21 cellular contexts compared by ENCODE assay signal in genomic region chr13:48496796-48497195, GRCh38. TPM values are rescaled to one million over a fixed set of nuclear protein-coding genes. Genes with fewer than 3 reads are reported as not detected.
DNase-seq lines count a peak whose midpoint lies in the region; ATAC-seq lines count a peak whose summit lies in the region.
"Had no signal": no experiment of that assay in that cellular context is flagged by ENCODE, and none has a peak within 500 bp of the region (broad histone marks: within the 10 kb centered on the region; RNA-seq: fewer than 3 reads in every experiment).

No MANE protein-coding gene starts in this region.

- no peak overlapping the region for H3K27ac Mint-ChIP-seq in activated CD4-positive, alpha-beta T cell treated with anti-CD3 and anti-CD28 coated beads for 36 hours
- H3K27ac Mint-ChIP-seq in activated T-helper 2 cell treated with anti-CD3 and anti-CD28 coated beads, Interferon-gamma antibody, Interleukin-2, Interleukin-4, amounts not matched to agents 10 μg/mL and 5 μg/mL and 100 μg/mL, durations not matched to agents 14 hours and 24 hours and 36 hours = peak overlapping the region; percentile 43

- H3K27ac ChIP-seq in Karpas-422 (ENCODE audit: low read length) = no peak overlapping the region; the same call in 1 of the 2 replicates
- H3K27ac ChIP-seq: A549, tibial nerve had no signal

- POLR2A ChIA-PET in activated CD4-positive, alpha-beta T cell treated with anti-CD3 and anti-CD28 coated beads for 36 hours (lab: Charles Lee) = no interaction called here

- H3K4me1 ChIP-seq in Karpas-422 (ENCODE audit: low read length) = peaks cover 80% of the 10 kb centered on the region
- H3K4me1 ChIP-seq: prostate gland had no signal

- intact Hi-C loops in activated CD4-positive, alpha-beta T cell treated with anti-CD3 and anti-CD28 coated beads for 36 hours (cut with DNase I, micrococcal nuclease) = no loop called here
- intact Hi-C loops in activated T-helper 2 cell treated with anti-CD3 and anti-CD28 coated beads, Interferon-gamma antibody, Interleukin-2, Interleukin-4, amounts not matched to agents 10 μg/mL and 5 μg/mL and 100 μg/mL, durations not matched to agents 14 hours and 24 hours and 36 hours (cut with micrococcal nuclease) = loop anchor here (1.0 to 5.0 kb wide), 2 partner anchors 9 to 49 kb away; no protein-coding TSS in a partner anchor

- H3K4me1 Mint-ChIP-seq in activated CD4-positive, alpha-beta T cell treated with anti-CD3 and anti-CD28 coated beads for 36 hours = peaks cover 24% of the 10 kb centered on the region
- H3K4me1 Mint-ChIP-seq in activated T-helper 2 cell treated with anti-CD3 and anti-CD28 coated beads, Interferon-gamma antibody, Interleukin-2, Interleukin-4, amounts not matched to agents 10 μg/mL and 5 μg/mL and 100 μg/mL, durations not matched to agents 14 hours and 24 hours and 36 hours (ENCODE audit: low read depth) = peaks cover 63% of the 10 kb centered on the region

- H3K9me3 ChIP-seq in Karpas-422 (ENCODE audit: low read length) = no peaks in the 10 kb centered on the region
- H3K9me3 ChIP-seq: A549, heart left ventricle, prostate gland, tibial nerve had no signal

- H4K20me1 ChIP-seq in Karpas-422 (ENCODE audit: insufficient read depth, low read depth, low read length) = no peaks in the 10 kb centered on the region

- no peak overlapping the region for H3K4me3 Mint-ChIP-seq in activated CD4-positive, alpha-beta T cell treated with anti-CD3 and anti-CD28 coated beads for 36 hours
- H3K4me3 Mint-ChIP-seq in activated T-helper 2 cell treated with anti-CD3 and anti-CD28 coated beads, Interferon-gamma antibody, Interleukin-2, Interleukin-4, amounts not matched to agents 10 μg/mL and 5 μg/mL and 100 μg/mL, durations not matched to agents 14 hours and 24 hours and 36 hours (ENCODE audit: low read depth) = peak overlapping the region; percentile 17
- H3K4me3 Mint-ChIP-seq: CD14-positive monocyte, H9 had no signal

- no peaks in the 10 kb centered on the region for H3K36me3 Mint-ChIP-seq in activated CD4-positive, alpha-beta T cell treated with anti-CD3 and anti-CD28 coated beads for 36 hours (ENCODE audit: low read depth)
- peaks cover 23% of the 10 kb centered on the region for H3K36me3 Mint-ChIP-seq in activated T-helper 2 cell treated with anti-CD3 and anti-CD28 coated beads, Interferon-gamma antibody, Interleukin-2, Interleukin-4, amounts not matched to agents 10 μg/mL and 5 μg/mL and 100 μg/mL, durations not matched to agents 14 hours and 24 hours and 36 hours (ENCODE audit: low read depth)

- H3K4me3 ChIP-seq in Karpas-422 (ENCODE audit: low read length) = no peak overlapping the region
- H3K4me3 ChIP-seq: A549, heart left ventricle, lung, prostate gland, smooth muscle cell, tibial nerve had no signal

- no peaks in the 10 kb centered on the region for H3K9me3 Mint-ChIP-seq in activated CD4-positive, alpha-beta T cell treated with anti-CD3 and anti-CD28 coated beads for 36 hours (ENCODE audit: low read depth)
- no peaks in the 10 kb centered on the region for H3K9me3 Mint-ChIP-seq in activated T-helper 2 cell treated with anti-CD3 and anti-CD28 coated beads, Interferon-gamma antibody, Interleukin-2, Interleukin-4, amounts not matched to agents 10 μg/mL and 5 μg/mL and 100 μg/mL, durations not matched to agents 14 hours and 24 hours and 36 hours
- H3K9me3 Mint-ChIP-seq: H9 had no signal

- no peaks in the 10 kb centered on the region for H3K9me2 ChIP-seq in Karpas-422 (replicated peaks; ENCODE audit: insufficient read depth, low read length)

- ATAC-seq in activated CD4-positive, alpha-beta T cell treated with anti-CD3 and anti-CD28 coated beads for 36 hours = no peak
- ATAC-seq: A549; activated CD4-positive, CD25-positive, alpha-beta regulatory T cell treated with anti-CD3 and anti-CD28 coated beads, Interleukin-2, amount 50 U/mL, for 24 hours; heart left ventricle; Right ventricle myocardium inferior had no signal

- no peaks in the 10 kb centered on the region for H3K27me3 ChIP-seq in Karpas-422 (ENCODE audit: low read length)
- H3K27me3 ChIP-seq: heart left ventricle, tibial nerve had no signal

- CTCF ChIA-PET in activated CD4-positive, alpha-beta T cell treated with anti-CD3 and anti-CD28 coated beads for 36 hours (lab: Charles Lee) = interaction anchor here (0.9 to 1.9 kb wide), 2 partner anchors 10 to 37 kb away, joined by 3 to 7 read pairs; no protein-coding TSS in a partner anchor

- no peaks in the 10 kb centered on the region for H3K36me3 ChIP-seq in Karpas-422 (ENCODE audit: insufficient read depth, low read length)
- H3K36me3 ChIP-seq: prostate gland had no signal

- DNase-seq in activated CD4-positive, alpha-beta T cell treated with anti-CD3 and anti-CD28 coated beads for 36 hours = peak; percentile 27
- DNase-seq in activated CD4-positive, alpha-beta T cell treated with anti-CD3 and anti-CD28 coated beads, Interleukin-2, amount 50 U/mL, for 1 hour = no peak
- DNase-seq in Karpas-422 = peak; percentile 38
- peak; percentile 49 for DNase-seq in activated T-helper 2 cell treated with anti-CD3 and anti-CD28 coated beads, Interferon-gamma antibody, Interleukin-2, Interleukin-4, amounts not matched to agents 10 μg/mL and 5 μg/mL and 100 μg/mL, durations not matched to agents 14 hours and 24 hours and 36 hours (ENCODE audit: low spot score)
- DNase-seq in stimulated activated CD8-positive, alpha-beta memory T cell treated with anti-CD3 and anti-CD28 coated beads, Interleukin-4, amount 100 ng/mL, for 48 hours = peak; percentile 61
- no peak for DNase-seq in NCI-H2196 (lab: John Stamatoyannopoulos, UW; ENCODE audit: unreplicated experiment)
- no peak for DNase-seq in NCI-H526 treated with DMSO at 0.1 percent for 48 hours (lab: John Stamatoyannopoulos, UW)
- no peak for DNase-seq in NCI-H1436 (lab: John Stamatoyannopoulos, UW)
- DNase-seq: H9, heart left ventricle, KG1, NCI-H1105, NCI-H345 had no signal

- H3K27me3 Mint-ChIP-seq in activated CD4-positive, alpha-beta T cell treated with anti-CD3 and anti-CD28 coated beads for 36 hours = no peaks in the 10 kb centered on the region
- H3K27me3 Mint-ChIP-seq in activated T-helper 2 cell treated with anti-CD3 and anti-CD28 coated beads, Interferon-gamma antibody, Interleukin-2, Interleukin-4, amounts not matched to agents 10 μg/mL and 5 μg/mL and 100 μg/mL, durations not matched to agents 14 hours and 24 hours and 36 hours (ENCODE audit: low read depth) = no peaks in the 10 kb centered on the region

- H2AFZ ChIP-seq in Karpas-422 (ENCODE audit: low read length) = no peak overlapping the region

- no peaks in the 10 kb centered on the region for H3K79me2 ChIP-seq in Karpas-422 (ENCODE audit: low read length)

- H3K9ac ChIP-seq in Karpas-422 (ENCODE audit: low read length) = 0 out of 2 replicates have a peak overlapping the region, but pooled peaks have one; percentile 11

- no peak overlapping the region for H3K4me2 ChIP-seq in Karpas-422 (ENCODE audit: low read depth, low read length, poor library complexity, severe bottlenecking)
- H3K4me2 ChIP-seq: A549, smooth muscle cell had no signal

RNA-seq across cellular contexts. Expression of gene RCBTB2, which starts 36.1 kb away (rescaled TPM):
- total RNA-seq in activated CD4-positive, alpha-beta T cell treated with anti-CD3 and anti-CD28 coated beads for 36 hours = 1 to 10 TPM; 1.1 to 1.6 TPM
- total RNA-seq in Karpas-422 (2014; rRNA removed; shearing (Covaris generic); ENCODE audit: low replicate concordance) = 20.2 and 25.6 TPM in 2 replicates
- total RNA-seq in activated T-helper 2 cell treated with anti-CD3 and anti-CD28 coated beads, Interferon-gamma antibody, Interleukin-2, Interleukin-4, amounts not matched to agents 10 μg/mL and 5 μg/mL and 100 μg/mL, durations not matched to agents 14 hours and 24 hours and 36 hours = 2.7 and 3.4 TPM in 2 replicates

Comparison
In these comparisons a context has a peak if more than half of its experiments do, and no peak if none do; other contexts are left out.
1. DNase-seq: peak in activated CD4-positive, alpha-beta T cell treated with anti-CD3 and anti-CD28 coated beads for 36 hours (single experiment), Karpas-422 (single experiment), activated T-helper 2 cell treated with anti-CD3 and anti-CD28 coated beads, Interferon-gamma antibody, Interleukin-2, Interleukin-4, amounts not matched to agents 10 μg/mL and 5 μg/mL and 100 μg/mL, durations not matched to agents 14 hours and 24 hours and 36 hours (single experiment) and stimulated activated CD8-positive, alpha-beta memory T cell treated with anti-CD3 and anti-CD28 coated beads, Interleukin-4, amount 100 ng/mL, for 48 hours (single experiment); none in activated CD4-positive, alpha-beta T cell treated with anti-CD3 and anti-CD28 coated beads, Interleukin-2, amount 50 U/mL, for 1 hour (single experiment), NCI-H2196 (single experiment), NCI-H526 treated with DMSO at 0.1 percent for 48 hours (single experiment) and NCI-H1436 (single experiment).